Comparison of ENCODE assay signal across 8 cellular contexts in the genomic region with DNA sequence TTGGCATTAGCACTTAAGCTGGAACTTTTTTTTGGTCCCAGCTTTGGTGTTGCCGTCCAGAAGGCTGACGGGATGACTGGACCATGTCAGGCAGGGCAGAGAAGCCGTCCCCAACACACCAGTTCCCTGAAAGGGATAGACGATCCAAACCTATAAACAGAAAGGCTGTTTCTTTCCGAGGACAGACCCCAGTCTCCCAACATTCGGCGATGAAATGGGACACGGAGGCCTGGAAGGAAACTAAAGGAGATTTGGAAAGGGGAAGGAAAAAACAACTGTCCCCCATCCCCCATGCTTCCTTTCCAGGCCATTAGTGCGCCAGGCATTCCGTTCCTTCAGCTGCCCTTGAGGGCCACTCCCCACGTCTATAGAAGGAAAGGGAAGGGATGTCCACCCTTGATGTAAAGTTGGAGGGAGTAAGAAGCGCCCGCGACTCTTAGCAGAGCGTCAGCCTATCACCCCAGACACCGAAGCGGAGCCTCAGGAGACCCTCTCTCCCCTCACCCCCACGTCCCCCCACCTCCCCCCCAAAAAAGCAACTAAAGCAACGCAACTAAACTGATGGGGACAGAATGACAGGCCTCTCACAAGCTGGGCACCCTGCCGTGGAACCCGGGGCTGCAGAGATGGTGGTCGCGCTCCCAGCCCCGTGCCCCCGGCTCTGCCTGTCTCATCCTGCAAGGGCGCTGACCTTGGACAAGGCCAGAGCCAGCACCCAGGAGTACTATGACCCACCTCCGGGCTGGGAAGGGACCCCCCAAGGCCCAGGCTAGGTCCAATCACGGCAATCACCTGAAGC. TPM values are rescaled to one million over a fixed set of nuclear protein-coding genes. Genes with fewer than 3 reads are reported as not detected.
A peak's percentile ranks its signal among the peaks of the same experiment; 100 is the strongest.
DNase-seq lines count a peak whose midpoint lies in the region; ATAC-seq and TF ChIP-seq lines count a peak whose summit lies in the region.

No MANE protein-coding gene starts in this region.

- H3K27ac ChIP-seq in body of pancreas (peak overlapping the region; percentile 96 to 100 (median 98)), temporal lobe (ENCODE audit: low read depth, low read length) (peak overlapping the region; percentile 86)

- no peaks in the 10 kb centered on the region for H3K36me3 ChIP-seq in body of pancreas (replicated peaks in 1 of 2; ENCODE audit: insufficient read depth in 1 of 2, low read depth in 2 of 2)

- H3K4me3 ChIP-seq in LNCaP clone FGC (ENCODE audit: low read depth, low read length) (peak overlapping the region; percentile 69), body of pancreas (peak overlapping the region; percentile 84 to 88)

- TF ChIP-seq CTCF in LNCaP clone FGC (IDR thresholded peaks at IDR 0.05; ENCODE audit: control insufficient read depth, extremely low read depth, insufficient read depth) (no peak), body of pancreas (IDR thresholded peaks at IDR 0.05) (no peak)

- WGBS in body of pancreas, 2 donors: 0% methylated on average over 19 to 28 of the region's 28 CpGs

- ATAC-seq in body of pancreas: peak; percentile 21

- no peaks in the 10 kb centered on the region for H3K27me3 ChIP-seq in body of pancreas

- H3K4me1 ChIP-seq in body of pancreas: peaks cover 41% of the 10 kb centered on the region

- intact Hi-C loops in body of pancreas (cut with DNase I): loop anchor here (10.0 kb wide), 1 partner anchor 132 kb away; no protein-coding TSS in a partner anchor

- DNase-seq in GDM1 (lab: John Stamatoyannopoulos, UW) (peak; percentile 6), LNCaP clone FGC (ENCODE audit: low read depth) (no peak), body of pancreas (peak in 1 of 4 donors; percentile 40), left kidney (ENCODE audit: low read depth, low spot score) (peak; percentile 71), NCI-H146 treated with DMSO at 0.1 percent for 48 hours (lab: John Stamatoyannopoulos, UW; ENCODE audit: unreplicated experiment) (no peak)
- no peak for DNase-seq in stimulated activated CD4-positive, alpha-beta T cell treated with anti-CD3 and anti-CD28 coated beads, Interleukin-2, amount 100 ng/mL, for 24 hours
- DNase-seq in stimulated activated CD4-positive, alpha-beta T cell treated with anti-CD3 and anti-CD28 coated beads, Interleukin-4, amount 100 ng/mL, for 1 hour: no peak

- no peak for TF ChIP-seq POLR2A in body of pancreas (IDR thresholded peaks at IDR 0.05)

- no peaks in the 10 kb centered on the region for H3K9me3 ChIP-seq in body of pancreas

RNA-seq across cellular contexts. Expression of gene BLCAP, which starts 0.6 kb away (rescaled TPM):
- 10 to 100 TPM; 24.1 to 44.8 TPM for total RNA-seq in body of pancreas
- total RNA-seq in temporal lobe: 73.3 TPM

RNA-seq across cellular contexts. Expression of gene NNAT, which starts 6.0 kb away (rescaled TPM):
- total RNA-seq in body of pancreas (under 1 TPM in 1 of 2 donors, not detected in 1; 0.52 TPM), temporal lobe (345 TPM)

Comparison
In these comparisons a context has a peak if more than half of its experiments do, and no peak if none do; other contexts are left out.
1. DNase-seq: peak in GDM1 (single experiment) and left kidney (single experiment); none in LNCaP clone FGC (single experiment), stimulated activated CD4-positive, alpha-beta T cell treated with anti-CD3 and anti-CD28 coated beads, Interleukin-2, amount 100 ng/mL, for 24 hours (0 of 2), NCI-H146 treated with DMSO at 0.1 percent for 48 hours (single experiment) and stimulated activated CD4-positive, alpha-beta T cell treated with anti-CD3 and anti-CD28 coated beads, Interleukin-4, amount 100 ng/mL, for 1 hour (single experiment).
2. RNA of gene NNAT, which starts 6.0 kb away (total RNA-seq): 345 TPM in temporal lobe (single experiment); 0.52 TPM in body of pancreas; every median in the first group is over 100 times any median in the second.